In the genomic region with DNA sequence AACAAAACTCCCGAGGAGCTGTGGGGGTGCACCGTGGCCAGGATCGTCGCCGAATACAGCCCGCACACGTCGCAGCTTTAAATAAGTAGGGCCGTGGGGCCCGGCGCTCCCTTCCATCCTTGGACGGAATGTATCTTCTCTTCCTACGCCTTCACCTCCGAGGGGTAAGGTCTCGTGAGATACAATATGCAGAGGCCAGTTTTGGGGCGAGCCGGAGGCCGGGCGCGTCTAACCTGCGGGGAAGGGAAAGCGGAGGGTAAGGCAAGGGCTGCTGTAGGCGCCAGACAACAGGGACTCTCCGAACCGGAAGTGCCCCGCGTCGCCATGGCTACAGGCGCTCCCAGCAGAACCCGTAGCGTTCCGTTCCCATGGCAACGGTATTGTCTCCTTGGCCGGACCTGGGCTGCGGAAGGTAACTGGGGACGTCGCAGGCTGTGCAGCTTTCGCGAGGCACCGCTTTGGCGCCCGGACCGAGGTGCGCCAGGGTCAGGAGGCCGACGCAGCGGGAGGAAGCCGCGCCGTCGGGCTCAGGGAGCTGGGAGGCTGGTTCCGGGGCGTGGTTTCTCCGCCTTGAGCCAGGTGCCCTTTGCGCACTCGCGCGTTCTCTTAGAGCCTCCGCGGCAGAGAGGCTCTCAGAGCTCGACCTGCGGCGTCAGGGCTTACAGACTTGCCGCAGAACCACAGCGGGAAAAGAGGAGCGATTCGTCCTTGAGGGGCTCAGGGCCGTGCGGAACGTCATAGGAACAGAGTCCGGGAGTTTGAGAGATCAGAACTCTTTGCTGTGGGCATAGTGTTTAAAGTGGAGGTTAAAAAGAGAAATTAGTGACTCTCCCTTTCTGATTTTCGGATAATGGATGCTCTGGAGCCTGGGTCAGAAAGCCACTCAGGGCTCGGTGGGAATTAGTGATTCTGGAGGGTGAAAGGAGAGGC, we compare ENCODE assay signal across 1 cellular context.
A peak's percentile ranks its signal among the peaks of the same experiment; 100 is the strongest.
TF ChIP-seq lines count a peak whose summit lies in the region.

A gene with protein sequence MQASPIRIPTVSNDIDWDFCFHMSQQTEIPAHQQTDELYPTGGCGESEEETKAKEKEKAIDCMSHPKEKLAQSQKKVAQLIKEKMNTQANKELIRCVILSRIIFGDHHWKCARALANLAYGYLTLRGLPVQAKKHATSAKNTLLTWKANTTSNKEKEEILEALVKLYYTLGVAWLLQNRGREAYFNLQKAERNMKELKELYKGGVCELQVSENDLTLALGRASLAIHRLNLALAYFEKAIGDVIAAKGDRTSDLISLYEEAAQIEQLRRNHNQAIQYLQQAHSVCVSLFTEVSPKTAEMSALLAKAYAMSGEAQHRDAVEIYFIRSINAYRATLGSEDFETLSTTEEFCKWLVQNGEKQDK (plus strand): TSS at position 380 of the 930 bp plus-strand sequence. CDS start 1,508 bp downstream, outside the sequence.

TF ChIP-seq in K562, 482 proteins besides CTCF, POLR2A, EP300 and RAD21 (continued from another document and continues in another):
- TF ChIP-seq, protein P1, sequence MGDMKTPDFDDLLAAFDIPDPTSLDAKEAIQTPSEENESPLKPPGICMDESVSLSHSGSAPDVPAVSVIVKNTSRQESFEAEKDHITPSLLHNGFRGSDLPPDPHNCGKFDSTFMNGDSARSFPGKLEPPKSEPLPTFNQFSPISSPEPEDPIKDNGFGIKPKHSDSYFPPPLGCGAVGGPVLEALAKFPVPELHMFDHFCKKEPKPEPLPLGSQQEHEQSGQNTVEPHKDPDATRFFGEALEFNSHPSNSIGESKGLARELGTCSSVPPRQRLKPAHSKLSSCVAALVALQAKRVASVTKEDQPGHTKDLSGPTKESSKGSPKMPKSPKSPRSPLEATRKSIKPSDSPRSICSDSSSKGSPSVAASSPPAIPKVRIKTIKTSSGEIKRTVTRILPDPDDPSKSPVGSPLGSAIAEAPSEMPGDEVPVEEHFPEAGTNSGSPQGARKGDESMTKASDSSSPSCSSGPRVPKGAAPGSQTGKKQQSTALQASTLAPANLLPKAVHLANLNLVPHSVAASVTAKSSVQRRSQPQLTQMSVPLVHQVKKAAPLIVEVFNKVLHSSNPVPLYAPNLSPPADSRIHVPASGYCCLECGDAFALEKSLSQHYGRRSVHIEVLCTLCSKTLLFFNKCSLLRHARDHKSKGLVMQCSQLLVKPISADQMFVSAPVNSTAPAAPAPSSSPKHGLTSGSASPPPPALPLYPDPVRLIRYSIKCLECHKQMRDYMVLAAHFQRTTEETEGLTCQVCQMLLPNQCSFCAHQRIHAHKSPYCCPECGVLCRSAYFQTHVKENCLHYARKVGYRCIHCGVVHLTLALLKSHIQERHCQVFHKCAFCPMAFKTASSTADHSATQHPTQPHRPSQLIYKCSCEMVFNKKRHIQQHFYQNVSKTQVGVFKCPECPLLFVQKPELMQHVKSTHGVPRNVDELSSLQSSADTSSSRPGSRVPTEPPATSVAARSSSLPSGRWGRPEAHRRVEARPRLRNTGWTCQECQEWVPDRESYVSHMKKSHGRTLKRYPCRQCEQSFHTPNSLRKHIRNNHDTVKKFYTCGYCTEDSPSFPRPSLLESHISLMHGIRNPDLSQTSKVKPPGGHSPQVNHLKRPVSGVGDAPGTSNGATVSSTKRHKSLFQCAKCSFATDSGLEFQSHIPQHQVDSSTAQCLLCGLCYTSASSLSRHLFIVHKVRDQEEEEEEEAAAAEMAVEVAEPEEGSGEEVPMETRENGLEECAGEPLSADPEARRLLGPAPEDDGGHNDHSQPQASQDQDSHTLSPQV (IDR thresholded peaks at IDR 0.05), result peak; percentile 19; the same call in 1 of the 2 replicates
- TF ChIP-seq MXI1 (IDR thresholded peaks at IDR 0.05; ENCODE audit: low read depth, low read length) (peak; percentile 99), TCF3 (CRISPR knock-in tag; IDR thresholded peaks at IDR 0.05) (peak; percentile 22; the same call in 1 of the 2 replicates), SP1 (CRISPR knock-in tag; IDR thresholded peaks at IDR 0.05) (peak; percentile 79), FOXM1 (IDR thresholded peaks at IDR 0.05; ENCODE audit: low read depth) (no peak), FOXM1 (CRISPR knock-in tag; IDR thresholded peaks at IDR 0.05; ENCODE audit: low read depth) (no peak), TCF7 (IDR thresholded peaks at IDR 0.05; ENCODE audit: borderline replicate concordance) (0 out of 2 replicates have a peak, but pooled peaks have one; percentile 61), RNF2 (IDR thresholded peaks at IDR 0.05) (0 out of 2 replicates have a peak, but pooled peaks have one; percentile 50), RAD51 (IDR thresholded peaks at IDR 0.05; ENCODE audit: borderline replicate concordance, low read depth) (no peak), KLF10 (CRISPR knock-in tag; IDR thresholded peaks at IDR 0.05) (no peak), FOXA3 (CRISPR knock-in tag; conservative IDR thresholded peaks at IDR 0.05 in 1 of 2, IDR thresholded peaks at IDR 0.05 in 1 of 2) (no peak), CBX1 (IDR thresholded peaks at IDR 0.05; ENCODE audit: low read depth) (peak; percentile 58; the same call in 1 of the 2 replicates), TEAD1 (CRISPR knock-in tag; IDR thresholded peaks at IDR 0.05) (no peak), NCOA6 (IDR thresholded peaks at IDR 0.05) (peak; percentile 69; the same call in 1 of the 2 replicates), POLR2H (tag; IDR thresholded peaks at IDR 0.05; ENCODE audit: low read depth) (no peak), ESRRA (IDR thresholded peaks at IDR 0.05; ENCODE audit: borderline replicate concordance, low read depth) (0 out of 2 replicates have a peak, but pooled peaks have one; percentile 53), ZBTB8A (IDR thresholded peaks at IDR 0.05; ENCODE audit: partially characterized antibody) (no peak), KDM5B (IDR thresholded peaks at IDR 0.05; ENCODE audit: insufficient replicate concordance, low read depth, low read length) (peak; percentile 81), HEY1 (CRISPR knock-in tag; IDR thresholded peaks at IDR 0.05; ENCODE audit: borderline replicate concordance) (no peak), BMI1 (IDR thresholded peaks at IDR 0.05; ENCODE audit: low read length) (peak; percentile 99), SIN3B (IDR thresholded peaks at IDR 0.05; ENCODE audit: low read depth) (peak; percentile 59), PML (IDR thresholded peaks at IDR 0.05; ENCODE audit: low read length) (peak; percentile 20; the same call in 1 of the 2 replicates), CBX5 (IDR thresholded peaks at IDR 0.05; ENCODE audit: borderline replicate concordance, low read depth) (no peak), CCNT2 (IDR thresholded peaks at IDR 0.05; ENCODE audit: borderline replicate concordance, extremely low read depth, insufficient read length, low read depth, low read length) (peak; percentile 49), RBM17 (IDR thresholded peaks at IDR 0.05; ENCODE audit: borderline replicate concordance, low read depth, low read length) (no peak), IRF2 (CRISPR knock-in tag; IDR thresholded peaks at IDR 0.05) (no peak), LCOR (CRISPR knock-in tag; IDR thresholded peaks at IDR 0.05) (peak; percentile 60; the same call in 1 of the 2 replicates)
- TF ChIP-seq, protein P2, sequence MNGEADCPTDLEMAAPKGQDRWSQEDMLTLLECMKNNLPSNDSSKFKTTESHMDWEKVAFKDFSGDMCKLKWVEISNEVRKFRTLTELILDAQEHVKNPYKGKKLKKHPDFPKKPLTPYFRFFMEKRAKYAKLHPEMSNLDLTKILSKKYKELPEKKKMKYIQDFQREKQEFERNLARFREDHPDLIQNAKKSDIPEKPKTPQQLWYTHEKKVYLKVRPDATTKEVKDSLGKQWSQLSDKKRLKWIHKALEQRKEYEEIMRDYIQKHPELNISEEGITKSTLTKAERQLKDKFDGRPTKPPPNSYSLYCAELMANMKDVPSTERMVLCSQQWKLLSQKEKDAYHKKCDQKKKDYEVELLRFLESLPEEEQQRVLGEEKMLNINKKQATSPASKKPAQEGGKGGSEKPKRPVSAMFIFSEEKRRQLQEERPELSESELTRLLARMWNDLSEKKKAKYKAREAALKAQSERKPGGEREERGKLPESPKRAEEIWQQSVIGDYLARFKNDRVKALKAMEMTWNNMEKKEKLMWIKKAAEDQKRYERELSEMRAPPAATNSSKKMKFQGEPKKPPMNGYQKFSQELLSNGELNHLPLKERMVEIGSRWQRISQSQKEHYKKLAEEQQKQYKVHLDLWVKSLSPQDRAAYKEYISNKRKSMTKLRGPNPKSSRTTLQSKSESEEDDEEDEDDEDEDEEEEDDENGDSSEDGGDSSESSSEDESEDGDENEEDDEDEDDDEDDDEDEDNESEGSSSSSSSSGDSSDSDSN (IDR thresholded peaks at IDR 0.05; ENCODE audit: borderline replicate concordance in 1 of 2, low read depth in 2 of 2, low read length in 2 of 2), result 0 out of 4 replicates have a peak, but pooled peaks of 1 of the 2 experiments have one; percentile 19
- TF ChIP-seq, protein P3, sequence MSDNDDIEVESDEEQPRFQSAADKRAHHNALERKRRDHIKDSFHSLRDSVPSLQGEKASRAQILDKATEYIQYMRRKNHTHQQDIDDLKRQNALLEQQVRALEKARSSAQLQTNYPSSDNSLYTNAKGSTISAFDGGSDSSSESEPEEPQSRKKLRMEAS (CRISPR knock-in tag; IDR thresholded peaks at IDR 0.05), result peak; percentile 49; the same call in 1 of the 2 replicates
- TF ChIP-seq, protein P4, sequence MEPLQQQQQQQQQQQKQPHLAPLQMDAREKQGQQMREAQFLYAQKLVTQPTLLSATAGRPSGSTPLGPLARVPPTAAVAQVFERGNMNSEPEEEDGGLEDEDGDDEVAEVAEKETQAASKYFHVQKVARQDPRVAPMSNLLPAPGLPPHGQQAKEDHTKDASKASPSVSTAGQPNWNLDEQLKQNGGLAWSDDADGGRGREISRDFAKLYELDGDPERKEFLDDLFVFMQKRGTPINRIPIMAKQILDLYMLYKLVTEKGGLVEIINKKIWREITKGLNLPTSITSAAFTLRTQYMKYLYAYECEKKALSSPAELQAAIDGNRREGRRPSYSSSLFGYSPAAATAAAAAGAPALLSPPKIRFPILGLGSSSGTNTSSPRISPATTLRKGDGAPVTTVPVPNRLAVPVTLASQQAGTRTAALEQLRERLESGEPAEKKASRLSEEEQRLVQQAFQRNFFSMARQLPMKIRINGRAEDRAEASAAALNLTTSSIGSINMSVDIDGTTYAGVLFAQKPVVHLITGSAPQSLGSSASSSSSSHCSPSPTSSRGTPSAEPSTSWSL (CRISPR knock-in tag; IDR thresholded peaks at IDR 0.05; ENCODE audit: borderline replicate concordance), result no peak
- TF ChIP-seq, protein P5, sequence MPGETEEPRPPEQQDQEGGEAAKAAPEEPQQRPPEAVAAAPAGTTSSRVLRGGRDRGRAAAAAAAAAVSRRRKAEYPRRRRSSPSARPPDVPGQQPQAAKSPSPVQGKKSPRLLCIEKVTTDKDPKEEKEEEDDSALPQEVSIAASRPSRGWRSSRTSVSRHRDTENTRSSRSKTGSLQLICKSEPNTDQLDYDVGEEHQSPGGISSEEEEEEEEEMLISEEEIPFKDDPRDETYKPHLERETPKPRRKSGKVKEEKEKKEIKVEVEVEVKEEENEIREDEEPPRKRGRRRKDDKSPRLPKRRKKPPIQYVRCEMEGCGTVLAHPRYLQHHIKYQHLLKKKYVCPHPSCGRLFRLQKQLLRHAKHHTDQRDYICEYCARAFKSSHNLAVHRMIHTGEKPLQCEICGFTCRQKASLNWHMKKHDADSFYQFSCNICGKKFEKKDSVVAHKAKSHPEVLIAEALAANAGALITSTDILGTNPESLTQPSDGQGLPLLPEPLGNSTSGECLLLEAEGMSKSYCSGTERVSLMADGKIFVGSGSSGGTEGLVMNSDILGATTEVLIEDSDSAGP (CRISPR knock-in tag; IDR thresholded peaks at IDR 0.05), result peak; percentile 55; the same call in 1 of the 2 replicates
- TF ChIP-seq, protein P6, sequence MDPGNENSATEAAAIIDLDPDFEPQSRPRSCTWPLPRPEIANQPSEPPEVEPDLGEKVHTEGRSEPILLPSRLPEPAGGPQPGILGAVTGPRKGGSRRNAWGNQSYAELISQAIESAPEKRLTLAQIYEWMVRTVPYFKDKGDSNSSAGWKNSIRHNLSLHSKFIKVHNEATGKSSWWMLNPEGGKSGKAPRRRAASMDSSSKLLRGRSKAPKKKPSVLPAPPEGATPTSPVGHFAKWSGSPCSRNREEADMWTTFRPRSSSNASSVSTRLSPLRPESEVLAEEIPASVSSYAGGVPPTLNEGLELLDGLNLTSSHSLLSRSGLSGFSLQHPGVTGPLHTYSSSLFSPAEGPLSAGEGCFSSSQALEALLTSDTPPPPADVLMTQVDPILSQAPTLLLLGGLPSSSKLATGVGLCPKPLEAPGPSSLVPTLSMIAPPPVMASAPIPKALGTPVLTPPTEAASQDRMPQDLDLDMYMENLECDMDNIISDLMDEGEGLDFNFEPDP (CRISPR knock-in tag; IDR thresholded peaks at IDR 0.05), result no peak
- TF ChIP-seq, protein P7, sequence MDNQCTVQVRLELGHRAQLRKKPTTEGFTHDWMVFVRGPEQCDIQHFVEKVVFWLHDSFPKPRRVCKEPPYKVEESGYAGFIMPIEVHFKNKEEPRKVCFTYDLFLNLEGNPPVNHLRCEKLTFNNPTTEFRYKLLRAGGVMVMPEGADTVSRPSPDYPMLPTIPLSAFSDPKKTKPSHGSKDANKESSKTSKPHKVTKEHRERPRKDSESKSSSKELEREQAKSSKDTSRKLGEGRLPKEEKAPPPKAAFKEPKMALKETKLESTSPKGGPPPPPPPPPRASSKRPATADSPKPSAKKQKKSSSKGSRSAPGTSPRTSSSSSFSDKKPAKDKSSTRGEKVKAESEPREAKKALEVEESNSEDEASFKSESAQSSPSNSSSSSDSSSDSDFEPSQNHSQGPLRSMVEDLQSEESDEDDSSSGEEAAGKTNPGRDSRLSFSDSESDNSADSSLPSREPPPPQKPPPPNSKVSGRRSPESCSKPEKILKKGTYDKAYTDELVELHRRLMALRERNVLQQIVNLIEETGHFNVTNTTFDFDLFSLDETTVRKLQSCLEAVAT (IDR thresholded peaks at IDR 0.05), result peak in 1 of 2 experiments; percentile 71; a peak in 1 of 4 replicates
- TF ChIP-seq, protein P8, sequence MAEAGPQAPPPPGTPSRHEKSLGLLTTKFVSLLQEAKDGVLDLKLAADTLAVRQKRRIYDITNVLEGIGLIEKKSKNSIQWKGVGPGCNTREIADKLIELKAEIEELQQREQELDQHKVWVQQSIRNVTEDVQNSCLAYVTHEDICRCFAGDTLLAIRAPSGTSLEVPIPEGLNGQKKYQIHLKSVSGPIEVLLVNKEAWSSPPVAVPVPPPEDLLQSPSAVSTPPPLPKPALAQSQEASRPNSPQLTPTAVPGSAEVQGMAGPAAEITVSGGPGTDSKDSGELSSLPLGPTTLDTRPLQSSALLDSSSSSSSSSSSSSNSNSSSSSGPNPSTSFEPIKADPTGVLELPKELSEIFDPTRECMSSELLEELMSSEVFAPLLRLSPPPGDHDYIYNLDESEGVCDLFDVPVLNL (CRISPR knock-in tag; IDR thresholded peaks at IDR 0.05; ENCODE audit: low read depth), result 0 out of 2 replicates have a peak, but pooled peaks have one; percentile 16
- TF ChIP-seq, protein P9, sequence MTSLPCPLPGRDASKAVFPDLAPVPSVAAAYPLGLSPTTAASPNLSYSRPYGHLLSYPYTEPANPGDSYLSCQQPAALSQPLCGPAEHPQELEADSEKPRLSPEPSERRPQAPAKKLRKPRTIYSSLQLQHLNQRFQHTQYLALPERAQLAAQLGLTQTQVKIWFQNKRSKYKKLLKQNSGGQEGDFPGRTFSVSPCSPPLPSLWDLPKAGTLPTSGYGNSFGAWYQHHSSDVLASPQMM (CRISPR knock-in tag; IDR thresholded peaks at IDR 0.05), result no peak
